In genomic region chr20:50931048-50931305, GRCh38 we compare ENCODE assay signal across 8 cellular contexts.
DNase-seq lines count a peak whose midpoint lies in the region; ATAC-seq and TF ChIP-seq lines count a peak whose summit lies in the region.

No MANE protein-coding gene starts in this region.

- DNase-seq in adipocyte (ENCODE audit: low read depth) (no peak), GF-D8 (lab: John Stamatoyannopoulos, UW) (no peak), NCI-H345 treated with DMSO at 0.1 percent for 48 hours (lab: John Stamatoyannopoulos, UW; ENCODE audit: unreplicated experiment) (no peak)

- ATAC-seq in GM19455 (IDR thresholded peaks at IDR 0.05; ENCODE audit: unreplicated experiment) (peak; percentile 9), HG03571 (IDR thresholded peaks at IDR 0.05; ENCODE audit: unreplicated experiment) (peak; percentile 2)

- H3K36me3 ChIP-seq in adipocyte (ENCODE audit: control insufficient read depth, insufficient read depth, low read length, severe bottlenecking): peaks cover 48% of the 10 kb centered on the region
- peaks cover 79% of the 10 kb centered on the region for H3K36me3 ChIP-seq in iPS-20b (ENCODE audit: insufficient read depth, low read depth, low read length)

- peak overlapping the region; percentile 86 for H3K27ac Mint-ChIP-seq in stimulated activated naive CD8-positive, alpha-beta T cell treated with anti-CD3 and anti-CD28 coated beads, Interleukin-15, Interleukin-2, amounts not matched to agents 100 ng/mL and 50 ng/mL, for 24 hours

- no peaks in the 10 kb centered on the region for H3K9me3 ChIP-seq in adipocyte (ENCODE audit: control insufficient read depth, low read length)
- H3K9me3 ChIP-seq in iPS-20b (ENCODE audit: insufficient read depth, low read depth, low read length): no peaks in the 10 kb centered on the region

- TF ChIP-seq CTCF in C4-2B (conservative IDR thresholded peaks at IDR 0.05): no peak

- H3K9ac ChIP-seq in adipocyte (ENCODE audit: low read length): peak overlapping the region; percentile 86
- peak overlapping the region; percentile 90; the same call in 1 of the 2 replicates for H3K9ac ChIP-seq in iPS-20b (ENCODE audit: low read depth, low read length)

- H3K4me1 Mint-ChIP-seq in stimulated activated naive CD8-positive, alpha-beta T cell treated with anti-CD3 and anti-CD28 coated beads, Interleukin-15, Interleukin-2, amounts not matched to agents 100 ng/mL and 50 ng/mL, for 24 hours (ENCODE audit: low read depth): peaks cover 49% of the 10 kb centered on the region

- H3K4me3 ChIP-seq in adipocyte (ENCODE audit: low read length) (peak overlapping the region; percentile 79), iPS-20b (ENCODE audit: low read length) (peak overlapping the region; percentile 42; the same call in 1 of the 2 replicates)

- H3K4me3 Mint-ChIP-seq in stimulated activated naive CD8-positive, alpha-beta T cell treated with anti-CD3 and anti-CD28 coated beads, Interleukin-15, Interleukin-2, amounts not matched to agents 100 ng/mL and 50 ng/mL, for 24 hours: peak overlapping the region; percentile 81

- H3K27me3 ChIP-seq in adipocyte (replicated peaks; ENCODE audit: control insufficient read depth, insufficient read depth, low read length) (no peaks in the 10 kb centered on the region), iPS-20b (ENCODE audit: insufficient read depth, low read length) (no peaks in the 10 kb centered on the region)

- peaks cover 29% of the 10 kb centered on the region for H3K4me1 ChIP-seq in adipocyte (ENCODE audit: control insufficient read depth, insufficient read depth, low read length)
- H3K4me1 ChIP-seq in iPS-20b (ENCODE audit: insufficient read depth, low read length): peaks cover 20% of the 10 kb centered on the region

- no peaks in the 10 kb centered on the region for H3K9me3 Mint-ChIP-seq in stimulated activated naive CD8-positive, alpha-beta T cell treated with anti-CD3 and anti-CD28 coated beads, Interleukin-15, Interleukin-2, amounts not matched to agents 100 ng/mL and 50 ng/mL, for 24 hours

- peaks cover 71% of the 10 kb centered on the region for H3K36me3 Mint-ChIP-seq in stimulated activated naive CD8-positive, alpha-beta T cell treated with anti-CD3 and anti-CD28 coated beads, Interleukin-15, Interleukin-2, amounts not matched to agents 100 ng/mL and 50 ng/mL, for 24 hours (ENCODE audit: low read depth)

- no peaks in the 10 kb centered on the region for H3K27me3 Mint-ChIP-seq in stimulated activated naive CD8-positive, alpha-beta T cell treated with anti-CD3 and anti-CD28 coated beads, Interleukin-15, Interleukin-2, amounts not matched to agents 100 ng/mL and 50 ng/mL, for 24 hours

- peak overlapping the region; percentile 95 for H3K27ac ChIP-seq in C4-2B
- H3K27ac ChIP-seq in iPS-20b (ENCODE audit: low read length): no peak overlapping the region
